12 cellular contexts compared by ENCODE assay signal in genomic region chr10:124296121-124296812, GRCh38.
DNase-seq lines count a peak whose midpoint lies in the region; ATAC-seq and TF ChIP-seq lines count a peak whose summit lies in the region.
"Had no signal": no experiment of that assay in that cellular context is flagged by ENCODE, and none has a peak within 500 bp of the region (broad histone marks: within the 10 kb centered on the region; RNA-seq: fewer than 3 reads in every experiment).

No MANE protein-coding gene starts in this region.

- no peak overlapping the region for H3K27ac Mint-ChIP-seq in progenitor cell of endocrine pancreas
- H3K27ac Mint-ChIP-seq: activated CD4-positive, alpha-beta T cell treated with anti-CD3 and anti-CD28 coated beads, Interleukin-2, amount 10 ng/mL, durations not matched to agents 7 days and 5 days had no signal

- H3K4me3 Mint-ChIP-seq in progenitor cell of endocrine pancreas (ENCODE audit: low read depth), result no peak overlapping the region
- H3K4me3 Mint-ChIP-seq: activated CD4-positive, alpha-beta T cell treated with anti-CD3 and anti-CD28 coated beads, Interleukin-2, amount 10 ng/mL, durations not matched to agents 7 days and 5 days had no signal

- POLR2A ChIA-PET in HEK293T (lab: Yijun Ruan, JAX), result interaction anchor here (1.3 kb wide), 1 partner anchor 17 kb away, joined by 4 read pairs; no protein-coding TSS in a partner anchor

- peaks cover 2% of the 10 kb centered on the region for H3K27me3 Mint-ChIP-seq in progenitor cell of endocrine pancreas
- H3K27me3 Mint-ChIP-seq: activated CD4-positive, alpha-beta T cell treated with anti-CD3 and anti-CD28 coated beads, Interleukin-2, amount 10 ng/mL, durations not matched to agents 7 days and 5 days had no signal

- no peak overlapping the region for H3K4me3 ChIP-seq in AG10803 (ENCODE audit: low read length)
- H3K4me3 ChIP-seq in GM12865 (ENCODE audit: low read depth, low read length), result no peak overlapping the region
- H3K4me3 ChIP-seq in fibroblast of mammary gland (ENCODE audit: control insufficient read depth, low read depth, low read length), result no peak overlapping the region
- H3K4me3 ChIP-seq: vagina had no signal

- CTCF ChIA-PET in HEK293T (lab: Yijun Ruan, JAX), result interaction anchor here (0.9 kb wide), 1 partner anchor 88 kb away, joined by 3 read pairs; no protein-coding TSS in a partner anchor

- no peak for ATAC-seq in HG02642 (IDR thresholded peaks at IDR 0.05; ENCODE audit: poor library complexity, unreplicated experiment)

- TF ChIP-seq CTCF in AG10803 (conservative IDR thresholded peaks at IDR 0.05; ENCODE audit: low read length), result peak; percentile 25; the same call in 1 of the 2 replicates
- TF ChIP-seq CTCF in GM12865 (IDR thresholded peaks at IDR 0.05; ENCODE audit: insufficient read depth, low read depth, low read length, missing control alignments), result no peak
- no peak for TF ChIP-seq CTCF in fibroblast of mammary gland (conservative IDR thresholded peaks at IDR 0.05; ENCODE audit: control insufficient read depth, insufficient read depth, low read depth, low read length)
- no peak for TF ChIP-seq CTCF in progenitor cell of endocrine pancreas (IDR thresholded peaks at IDR 0.05; ENCODE audit: unreplicated experiment)

- DNase-seq in AG10803 (ENCODE audit: low read depth) (peak; percentile 69), GM12865 (ENCODE audit: low read depth) (peak; percentile 13), NCI-H526 treated with DMSO at 0.1 percent for 48 hours (lab: John Stamatoyannopoulos, UW) (peak; percentile 1), fibroblast of mammary gland (ENCODE audit: low read depth) (peak; percentile 59), HEK293T (ENCODE audit: extremely low spot score) (no peak), progenitor cell of endocrine pancreas (ENCODE audit: low spot score, unreplicated experiment) (no peak), SW 1271 (lab: John Stamatoyannopoulos, UW) (no peak)
- DNase-seq: activated CD4-positive, alpha-beta T cell treated with anti-CD3 and anti-CD28 coated beads, Interleukin-2, amount 10 ng/mL, durations not matched to agents 7 days and 5 days; DND-41; IMR-90 had no signal

- H3K9me3 Mint-ChIP-seq in progenitor cell of endocrine pancreas (ENCODE audit: low read depth), result peaks cover 11% of the 10 kb centered on the region

- H3K36me3 Mint-ChIP-seq in progenitor cell of endocrine pancreas (ENCODE audit: insufficient read depth), result no peaks in the 10 kb centered on the region

- no peaks in the 10 kb centered on the region for H3K4me1 Mint-ChIP-seq in progenitor cell of endocrine pancreas (ENCODE audit: low read depth)
- H3K4me1 Mint-ChIP-seq: activated CD4-positive, alpha-beta T cell treated with anti-CD3 and anti-CD28 coated beads, Interleukin-2, amount 10 ng/mL, durations not matched to agents 7 days and 5 days had no signal

TF ChIP-seq in HEK293T, 16 proteins besides CTCF, POLR2A, EP300 and RAD21:
- TF ChIP-seq FOXA1 (IDR thresholded peaks at IDR 0.05) (no peak), TARDBP (IDR thresholded peaks at IDR 0.05) (no peak), BHLHE40 (IDR thresholded peaks at IDR 0.05; ENCODE audit: borderline replicate concordance) (no peak), ZNF384 (IDR thresholded peaks at IDR 0.05) (no peak), ELF4 (IDR thresholded peaks at IDR 0.05) (no peak), FOXM1 (IDR thresholded peaks at IDR 0.05; ENCODE audit: borderline replicate concordance) (no peak), CTBP1 (IDR thresholded peaks at IDR 0.05; ENCODE audit: borderline replicate concordance) (no peak), HDGF (IDR thresholded peaks at IDR 0.05; ENCODE audit: borderline replicate concordance) (no peak), ARNT (IDR thresholded peaks at IDR 0.05) (no peak), FOXK2 (IDR thresholded peaks at IDR 0.05) (no peak), SP1 (IDR thresholded peaks at IDR 0.05) (no peak), SUZ12 (IDR thresholded peaks at IDR 0.05) (no peak), L3MBTL2 (conservative IDR thresholded peaks at IDR 0.05) (no peak), PKNOX1 (IDR thresholded peaks at IDR 0.05) (no peak), LEF1 (IDR thresholded peaks at IDR 0.05; ENCODE audit: borderline replicate concordance) (no peak), NFRKB (IDR thresholded peaks at IDR 0.05) (no peak)

Comparison
In these comparisons a context has a peak if more than half of its experiments do, and no peak if none do; other contexts are left out.
1. DNase-seq: peak in AG10803 (single experiment), GM12865 (single experiment), NCI-H526 treated with DMSO at 0.1 percent for 48 hours (single experiment) and fibroblast of mammary gland (single experiment); none in HEK293T (single experiment), progenitor cell of endocrine pancreas (single experiment) and SW 1271 (0 of 2).